Comparison of ENCODE assay signal across 13 cellular contexts in genomic region chr19:42048992-42049391, GRCh38. TPM values are rescaled to one million over a fixed set of nuclear protein-coding genes. Genes with fewer than 3 reads are reported as not detected.
DNase-seq lines count a peak whose midpoint lies in the region; ATAC-seq, FAIRE-seq and TF ChIP-seq lines count a peak whose summit lies in the region.
"Had no signal": no experiment of that assay in that cellular context is flagged by ENCODE, and none has a peak within 500 bp of the region (broad histone marks: within the 10 kb centered on the region; RNA-seq: fewer than 3 reads in every experiment).

No MANE protein-coding gene starts in this region.

- CTCF ChIA-PET in activated CD4-positive, alpha-beta memory T cell treated with anti-CD3 and anti-CD28 coated beads for 36 hours (lab: Charles Lee): interaction anchor here (1.1 to 1.7 kb wide), 2 partner anchors 8 to 14 kb away, joined by 4 to 7 read pairs; no protein-coding TSS in a partner anchor

- no peak for TF ChIP-seq POLR2A in H54 (IDR thresholded peaks at IDR 0.05; ENCODE audit: low read depth, low read length)

- ATAC-seq in mucosa of descending colon: peak; percentile 90

- H3K9me3 Mint-ChIP-seq in activated CD4-positive, alpha-beta memory T cell treated with anti-CD3 and anti-CD28 coated beads for 36 hours: no peaks in the 10 kb centered on the region

- DNase-seq in NCI-H345 (lab: John Stamatoyannopoulos, UW) (peak; percentile 41), NCI-H345 treated with DMSO at 0.1 percent for 48 hours (lab: John Stamatoyannopoulos, UW; ENCODE audit: unreplicated experiment) (no peak), LoVo (ENCODE audit: low spot score) (peak; percentile 52), mucosa of descending colon (peak in 1 of 3 donors; percentile 54), H54 (ENCODE audit: insufficient read length, low spot score) (no peak), UCSD-AML1 (lab: John Stamatoyannopoulos, UW; ENCODE audit: unreplicated experiment) (no peak)
- DNase-seq in activated CD4-positive, alpha-beta memory T cell treated with anti-CD3 and anti-CD28 coated beads for 36 hours: peak; percentile 46
- DNase-seq in stimulated activated CD4-positive, alpha-beta T cell treated with anti-CD3 and anti-CD28 coated beads, Interleukin-4, amount 100 ng/mL, for 1 hour: no peak
- DNase-seq: heart left ventricle, Kasumi-1, SW 1271 had no signal

- FAIRE-seq in H54 (lab: Jason Lieb, UNC): no peak
- FAIRE-seq: astrocyte had no signal

- H3K4me1 Mint-ChIP-seq in activated CD4-positive, alpha-beta memory T cell treated with anti-CD3 and anti-CD28 coated beads for 36 hours (ENCODE audit: low read depth): peaks cover 22% of the 10 kb centered on the region

- H3K36me3 ChIP-seq in mucosa of descending colon (ENCODE audit: low read depth): no peaks in the 10 kb centered on the region
- H3K36me3 ChIP-seq: heart left ventricle had no signal

- no peaks in the 10 kb centered on the region for H3K36me3 Mint-ChIP-seq in activated CD4-positive, alpha-beta memory T cell treated with anti-CD3 and anti-CD28 coated beads for 36 hours

- no peak for TF ChIP-seq CTCF in mucosa of descending colon (IDR thresholded peaks at IDR 0.05)

- no peaks in the 10 kb centered on the region for H3K9me3 ChIP-seq in mucosa of descending colon
- H3K9me3 ChIP-seq: heart left ventricle, neutrophil had no signal

- H3K4me1 ChIP-seq in mucosa of descending colon (ENCODE audit: low read depth): peaks cover 7% of the 10 kb centered on the region

- H3K4me3 ChIP-seq in mucosa of descending colon: no peak overlapping the region

- H3K27ac Mint-ChIP-seq in activated CD4-positive, alpha-beta memory T cell treated with anti-CD3 and anti-CD28 coated beads for 36 hours: no peak overlapping the region

- POLR2A ChIA-PET in activated CD4-positive, alpha-beta memory T cell treated with anti-CD3 and anti-CD28 coated beads for 36 hours (lab: Charles Lee): no interaction called here

- H3K4me3 Mint-ChIP-seq in activated CD4-positive, alpha-beta memory T cell treated with anti-CD3 and anti-CD28 coated beads for 36 hours: peak overlapping the region; percentile 24

- intact Hi-C loops in activated CD4-positive, alpha-beta memory T cell treated with anti-CD3 and anti-CD28 coated beads for 36 hours (cut with micrococcal nuclease): no loop called here
- intact Hi-C loops in mucosa of descending colon (cut with DNase I, micrococcal nuclease): no loop called here

- H3K27me3 Mint-ChIP-seq in activated CD4-positive, alpha-beta memory T cell treated with anti-CD3 and anti-CD28 coated beads for 36 hours: no peaks in the 10 kb centered on the region

RNA-seq across cellular contexts. Expression of gene GRIK5, which starts 21.0 kb away (rescaled TPM):
- total RNA-seq in activated CD4-positive, alpha-beta memory T cell treated with anti-CD3 and anti-CD28 coated beads for 36 hours: under 1 TPM; 0.73 to 0.90 TPM
- total RNA-seq in mucosa of descending colon: 10 to 100 TPM in 1 of 3 donors, 1 to 10 TPM in 1, under 1 TPM in 1; 0.67 to 25.8 (median 2.0) TPM

RNA-seq across cellular contexts. Expression of gene ZNF574, which starts 27.0 kb away (rescaled TPM):
- total RNA-seq in activated CD4-positive, alpha-beta memory T cell treated with anti-CD3 and anti-CD28 coated beads for 36 hours: 10 to 100 TPM; 12.2 to 13.2 TPM
- 10 to 100 TPM; 11.2 to 17.5 (median 17.0) TPM for total RNA-seq in mucosa of descending colon

RNA-seq across cellular contexts. Expression of gene ATP1A3, which starts 55.0 kb away (rescaled TPM):
- total RNA-seq in activated CD4-positive, alpha-beta memory T cell treated with anti-CD3 and anti-CD28 coated beads for 36 hours: under 1 TPM; 0.64 to 0.85 TPM
- total RNA-seq in mucosa of descending colon: 1 to 10 TPM in 1 of 3 donors, not detected in 2; 8.3 TPM

Comparison
In these comparisons a context has a peak if more than half of its experiments do, and no peak if none do; other contexts are left out.
1. DNase-seq: peak in NCI-H345 (single experiment), LoVo (single experiment) and activated CD4-positive, alpha-beta memory T cell treated with anti-CD3 and anti-CD28 coated beads for 36 hours (single experiment); none in NCI-H345 treated with DMSO at 0.1 percent for 48 hours (single experiment), H54 (single experiment), stimulated activated CD4-positive, alpha-beta T cell treated with anti-CD3 and anti-CD28 coated beads, Interleukin-4, amount 100 ng/mL, for 1 hour (single experiment) and UCSD-AML1 (single experiment).